In genomic region chr10:63431962-63432797, GRCh38 we compare ENCODE assay signal across 12 cellular contexts. TPM values are rescaled to one million over a fixed set of nuclear protein-coding genes. Genes with fewer than 3 reads are reported as not detected.
DNase-seq lines count a peak whose midpoint lies in the region; ATAC-seq, FAIRE-seq and TF ChIP-seq lines count a peak whose summit lies in the region.
"Had no signal": no experiment of that assay in that cellular context is flagged by ENCODE, and none has a peak within 500 bp of the region (broad histone marks: within the 10 kb centered on the region; RNA-seq: fewer than 3 reads in every experiment).

No MANE protein-coding gene starts in this region.

- H3K27ac Mint-ChIP-seq in activated T-helper 17 cell treated with anti-CD3 and anti-CD28 coated beads, Interleukin-2, amount 50 U/mL, for 72 hours = peak overlapping the region; percentile 84

- H3K36me3 ChIP-seq in mucosa of descending colon (ENCODE audit: low read depth) (no peaks in the 10 kb centered on the region), SJCRH30 (no peaks in the 10 kb centered on the region)
- H3K36me3 ChIP-seq: vagina had no signal

- H3K9me3 Mint-ChIP-seq in activated T-helper 17 cell treated with anti-CD3 and anti-CD28 coated beads, Interleukin-2, amount 50 U/mL, for 72 hours = no peaks in the 10 kb centered on the region

- TF ChIP-seq POLR2A in GM12891 (IDR thresholded peaks at IDR 0.05; ENCODE audit: low read depth, low read length) = no peak

- no peaks in the 10 kb centered on the region for H3K27me3 ChIP-seq in SJCRH30
- H3K27me3 ChIP-seq: vagina had no signal

- ATAC-seq in HG02571 (IDR thresholded peaks at IDR 0.05; ENCODE audit: unreplicated experiment) (peak; percentile 54), mucosa of descending colon (peak; percentile 61), GM19035 (IDR thresholded peaks at IDR 0.05; ENCODE audit: unreplicated experiment) (no peak)
- peak; percentile 92 for ATAC-seq in activated T-helper 17 cell treated with anti-CD3 and anti-CD28 coated beads, Interleukin-2, amount 50 U/mL, for 72 hours (replicated peaks)

- H3K4me3 Mint-ChIP-seq in activated T-helper 17 cell treated with anti-CD3 and anti-CD28 coated beads, Interleukin-2, amount 50 U/mL, for 72 hours = peak overlapping the region; percentile 48

- H3K27ac ChIP-seq in SJCRH30 = no peak overlapping the region
- H3K27ac ChIP-seq: vagina had no signal

- peaks cover 7% of the 10 kb centered on the region for H3K36me3 Mint-ChIP-seq in activated T-helper 17 cell treated with anti-CD3 and anti-CD28 coated beads, Interleukin-2, amount 50 U/mL, for 72 hours (ENCODE audit: low read depth)

- TF ChIP-seq CTCF in mucosa of descending colon (IDR thresholded peaks at IDR 0.05) = no peak

- H3K4me1 ChIP-seq in mucosa of descending colon (ENCODE audit: low read depth) (peaks cover 18% of the 10 kb centered on the region), SJCRH30 (peaks cover 9% of the 10 kb centered on the region)

- H3K4me3 ChIP-seq in mucosa of descending colon (no peak overlapping the region), SJCRH30 (no peak overlapping the region)
- H3K4me3 ChIP-seq: vagina had no signal

- intact Hi-C loops in mucosa of descending colon (cut with DNase I, micrococcal nuclease) = no loop called here

- peaks cover 34% of the 10 kb centered on the region for H3K4me1 Mint-ChIP-seq in activated T-helper 17 cell treated with anti-CD3 and anti-CD28 coated beads, Interleukin-2, amount 50 U/mL, for 72 hours

- H3K9me3 ChIP-seq in mucosa of descending colon = no peaks in the 10 kb centered on the region
- no peaks in the 10 kb centered on the region for H3K9me3 ChIP-seq in SJCRH30 (replicated peaks)
- H3K9me3 ChIP-seq: vagina had no signal

- no peaks in the 10 kb centered on the region for H3K27me3 Mint-ChIP-seq in activated T-helper 17 cell treated with anti-CD3 and anti-CD28 coated beads, Interleukin-2, amount 50 U/mL, for 72 hours

- DNase-seq in GM12891 (ENCODE audit: insufficient read length, low spot score) = no peak
- DNase-seq in mucosa of descending colon = no peak
- DNase-seq in activated CD4-positive, alpha-beta T cell treated with anti-CD3 and anti-CD28 coated beads, Interleukin-2, amount 50 U/mL, for 4 hours = no peak
- no peak for DNase-seq in SJCRH30
- DNase-seq in MV-4-11 (lab: John Stamatoyannopoulos, UW) = no peak
- DNase-seq: glutamatergic neuron; stimulated activated CD4-positive, alpha-beta T cell treated with anti-CD3 and anti-CD28 coated beads, Interleukin-4, amount 100 ng/mL, for 24 hours had no signal

- FAIRE-seq in GM12891 (lab: Jason Lieb, UNC) = peak; percentile 5
- FAIRE-seq: G401.6 had no signal

TF ChIP-seq in GM12891, 5 proteins besides CTCF, POLR2A, EP300 and RAD21:
- TF ChIP-seq TAF1 (IDR thresholded peaks at IDR 0.05; ENCODE audit: low read depth, low read length) (no peak), POLR2AphosphoS5 (IDR thresholded peaks at IDR 0.05; ENCODE audit: low read depth, low read length) (no peak), PAX5 (IDR thresholded peaks at IDR 0.05; ENCODE audit: insufficient read depth, low read length, severe bottlenecking) (no peak), POU2F2 (IDR thresholded peaks at IDR 0.05; ENCODE audit: low read depth, low read length) (no peak), SPI1 (IDR thresholded peaks at IDR 0.05; ENCODE audit: low read depth, low read length) (no peak)

RNA-seq across cellular contexts. Expression of gene JMJD1C, which starts 33.6 kb away (rescaled TPM):
- polyA plus RNA-seq in GM12891 (2012; ENCODE audit: low read depth, missing spikeins) = 27.1 TPM
- 10 to 100 TPM; 68.7 to 74.5 TPM for total RNA-seq in activated T-helper 17 cell treated with anti-CD3 and anti-CD28 coated beads, Interleukin-2, amount 50 U/mL, for 72 hours
- 10 to 100 TPM; 54.1 to 83.8 (median 82.1) TPM for total RNA-seq in mucosa of descending colon
- total RNA-seq in SJCRH30 (2014; rRNA removed; shearing (Covaris generic)) = 93.6 and 112 TPM in 2 replicates
